ENCODE assay signal across 26 cellular contexts in the genomic region with DNA sequence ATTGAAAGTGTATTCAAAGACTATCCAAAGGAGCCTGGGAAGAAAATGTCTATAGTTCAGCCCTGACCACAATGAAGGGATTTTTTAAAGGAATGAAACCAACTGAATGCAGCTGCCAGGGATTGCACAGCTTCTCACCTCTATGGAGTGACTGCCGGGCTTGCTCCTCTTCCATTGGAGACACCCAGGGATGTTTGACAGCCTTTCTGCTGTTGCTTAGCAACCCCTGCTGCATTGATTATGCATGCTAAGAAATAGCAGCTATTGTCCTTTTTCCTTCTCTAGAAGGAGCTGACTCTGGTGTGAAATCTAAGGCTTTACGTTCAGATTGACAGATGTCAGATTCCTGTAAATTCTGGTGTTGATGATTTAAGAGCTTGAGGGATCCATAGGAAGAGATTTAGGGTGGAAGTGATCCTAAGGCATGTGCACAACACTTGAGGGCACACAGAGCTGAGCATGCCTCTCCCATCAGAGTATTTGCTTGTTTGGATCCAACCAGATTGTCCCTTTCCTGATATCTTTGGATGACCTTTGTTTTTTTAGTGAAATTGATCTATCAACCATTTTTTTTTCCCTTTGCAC.
DNase-seq lines count a peak whose midpoint lies in the region; ATAC-seq and TF ChIP-seq lines count a peak whose summit lies in the region.
"Had no signal": no experiment of that assay in that cellular context is flagged by ENCODE, and none has a peak within 500 bp of the region (broad histone marks: within the 10 kb centered on the region; RNA-seq: fewer than 3 reads in every experiment).

No MANE protein-coding gene starts in this region.

- POLR2A ChIA-PET in WTC11 (lab: Charles Lee): no interaction called here

- H3K4me1 ChIP-seq in GM23338 (ENCODE audit: insufficient read depth): peaks cover 9% of the 10 kb centered on the region
- H3K4me1 ChIP-seq in BE2C: no peaks in the 10 kb centered on the region
- H3K4me1 ChIP-seq: sigmoid colon, vagina had no signal

- CTCF ChIA-PET in WTC11 (lab: Charles Lee): interaction anchor here (1.1 to 1.8 kb wide), 4 partner anchors 16 to 322 kb away, joined by 3 to 6 read pairs (median 4); no protein-coding TSS in a partner anchor

- H3K4me1 Mint-ChIP-seq in GM23338 (peaks cover 13% of the 10 kb centered on the region), WTC11 (peaks cover 22% of the 10 kb centered on the region), glutamatergic neuron (ENCODE audit: low read depth, unreplicated experiment) (peaks cover 4% of the 10 kb centered on the region), nephron (peaks cover 21% of the 10 kb centered on the region)
- H3K4me1 Mint-ChIP-seq: activated B cell treated with CpG ODN at 0.5 μM for 24 hours; central memory CD8-positive, alpha-beta T cell had no signal

- H3K27me3 Mint-ChIP-seq in GM23338 (ENCODE audit: insufficient read depth, low read depth, poor library complexity) (peaks cover 3% of the 10 kb centered on the region), WTC11 (ENCODE audit: low read depth) (no peaks in the 10 kb centered on the region), glutamatergic neuron (ENCODE audit: unreplicated experiment) (peaks cover 2% of the 10 kb centered on the region), nephron (ENCODE audit: low read depth) (peaks cover 3% of the 10 kb centered on the region)
- H3K27me3 Mint-ChIP-seq: activated B cell treated with CpG ODN at 0.5 μM for 24 hours; central memory CD8-positive, alpha-beta T cell had no signal

- no peak overlapping the region for H2AFZ ChIP-seq in GM23338

- no peak overlapping the region for H3K27ac ChIP-seq in GM23338 (ENCODE audit: low read depth)
- H3K27ac ChIP-seq: C4-2B, neutrophil, sigmoid colon, vagina had no signal

- H3K36me3 ChIP-seq in GM23338 (ENCODE audit: insufficient read depth) (no peaks in the 10 kb centered on the region), BE2C (no peaks in the 10 kb centered on the region)
- H3K36me3 ChIP-seq: neutrophil, sigmoid colon, vagina had no signal

- peaks cover 12% of the 10 kb centered on the region; the same call in 1 of the 2 replicates for H3K9me2 ChIP-seq in GM23338 (ENCODE audit: insufficient read depth)

- TF ChIP-seq CTCF in GM23338 (conservative IDR thresholded peaks at IDR 0.05; ENCODE audit: low read depth in 2 of 2) (no peak), WTC11 (IDR thresholded peaks at IDR 0.05) (no peak), glutamatergic neuron (IDR thresholded peaks at IDR 0.05; ENCODE audit: partially characterized antibody, unreplicated experiment) (no peak), nephron (IDR thresholded peaks at IDR 0.05; ENCODE audit: unreplicated experiment in 3 of 3) (no peak), BE2C (IDR thresholded peaks at IDR 0.05; ENCODE audit: low read depth, low read length) (no peak)

- H3K4me3 ChIP-seq in GM23338: no peak overlapping the region
- no peak overlapping the region for H3K4me3 ChIP-seq in BE2C (ENCODE audit: low read depth, low read length)
- H3K4me3 ChIP-seq: K562, sigmoid colon, vagina had no signal

- no peaks in the 10 kb centered on the region for H3K79me2 ChIP-seq in GM23338 (replicated peaks; ENCODE audit: insufficient read depth)

- H3K9me3 Mint-ChIP-seq in GM23338 (no peaks in the 10 kb centered on the region), WTC11 (peaks cover 2% of the 10 kb centered on the region; the same call in 1 of the 2 replicates), glutamatergic neuron (ENCODE audit: unreplicated experiment) (peaks cover 1% of the 10 kb centered on the region), nephron (no peaks in the 10 kb centered on the region)
- H3K9me3 Mint-ChIP-seq: activated B cell treated with CpG ODN at 0.5 μM for 24 hours; activated T-helper 1 cell treated with anti-CD3 and anti-CD28 coated beads, Interleukin-12 subunit alpha, Interleukin-12 subunit beta, Interleukin-2, Interleukin-4 antibody, amounts not matched to agents 30 ng/mL and 10 ng/mL and 1 ng/mL, durations not matched to agents 14 hours and 24 hours and 36 hours; central memory CD8-positive, alpha-beta T cell had no signal

- H3K36me3 Mint-ChIP-seq in GM23338 (ENCODE audit: low read depth) (no peaks in the 10 kb centered on the region), WTC11 (no peaks in the 10 kb centered on the region), glutamatergic neuron (ENCODE audit: unreplicated experiment) (no peaks in the 10 kb centered on the region), nephron (ENCODE audit: low read depth) (no peaks in the 10 kb centered on the region)

- no peaks in the 10 kb centered on the region for H3K27me3 ChIP-seq in GM23338 (ENCODE audit: insufficient read depth)
- H3K27me3 ChIP-seq in BE2C: no peaks in the 10 kb centered on the region
- H3K27me3 ChIP-seq: neutrophil, sigmoid colon, vagina had no signal

- peak; percentile 96 for ATAC-seq in GM23338
- peak; percentile 79 for ATAC-seq in WTC11
- no peak for ATAC-seq in GM21717 (IDR thresholded peaks at IDR 0.05; ENCODE audit: unreplicated experiment)
- ATAC-seq: K562, left ventricle myocardium superior, PC-3 had no signal

- no peak overlapping the region for H3K4me3 Mint-ChIP-seq in GM23338
- H3K4me3 Mint-ChIP-seq in WTC11: no peak overlapping the region
- no peak overlapping the region for H3K4me3 Mint-ChIP-seq in glutamatergic neuron (ENCODE audit: unreplicated experiment)
- no peak overlapping the region for H3K4me3 Mint-ChIP-seq in nephron
- H3K4me3 Mint-ChIP-seq: activated B cell treated with CpG ODN at 0.5 μM for 24 hours; activated T-helper 1 cell treated with anti-CD3 and anti-CD28 coated beads, Interleukin-12 subunit alpha, Interleukin-12 subunit beta, Interleukin-2, Interleukin-4 antibody, amounts not matched to agents 30 ng/mL and 10 ng/mL and 1 ng/mL, durations not matched to agents 14 hours and 24 hours and 36 hours; central memory CD8-positive, alpha-beta T cell had no signal

- no peak overlapping the region for H3K4me2 ChIP-seq in GM23338

- no peaks in the 10 kb centered on the region for H3K9me3 ChIP-seq in BE2C
- H3K9me3 ChIP-seq: neutrophil, sigmoid colon, vagina had no signal

- H3F3A ChIP-seq in GM23338 (replicated peaks; ENCODE audit: low read depth): no peaks in the 10 kb centered on the region

- H3K27ac Mint-ChIP-seq in GM23338: no peak overlapping the region
- no peak overlapping the region for H3K27ac Mint-ChIP-seq in WTC11
- peak overlapping the region; percentile 75 for H3K27ac Mint-ChIP-seq in glutamatergic neuron (ENCODE audit: unreplicated experiment)
- peak overlapping the region in 2 of 3 experiments; percentile 1 to 33 for H3K27ac Mint-ChIP-seq in nephron
- H3K27ac Mint-ChIP-seq: activated B cell treated with CpG ODN at 0.5 μM for 24 hours; activated T-helper 1 cell treated with anti-CD3 and anti-CD28 coated beads, Interleukin-12 subunit alpha, Interleukin-12 subunit beta, Interleukin-2, Interleukin-4 antibody, amounts not matched to agents 30 ng/mL and 10 ng/mL and 1 ng/mL, durations not matched to agents 14 hours and 24 hours and 36 hours; progenitor cell of endocrine pancreas had no signal

- H4K20me1 ChIP-seq in GM23338 (replicated peaks; ENCODE audit: insufficient read depth): no peaks in the 10 kb centered on the region

- peak; percentile 84 for DNase-seq in GM23338 (ENCODE audit: low spot score)
- peak; percentile 53 for DNase-seq in WTC11 (ENCODE audit: low spot score)
- peak; percentile 36 for DNase-seq in glutamatergic neuron
- DNase-seq in effector CD4-positive, alpha-beta T cell: no peak
- no peak for DNase-seq in BE2C
- no peak for DNase-seq in NAMALWA (ENCODE audit: low spot score)
- DNase-seq: activated B cell treated with CpG ODN at 0.5 μM for 24 hours; activated naive CD4-positive, alpha-beta T cell treated with anti-CD3 and anti-CD28 coated beads, Interleukin-2, amount 50 U/mL, for 16 hours; aorta; left ventricle myocardium superior; MM.1S; NCI-H1694; PC-3; SHP77; sigmoid colon; stimulated activated naive CD4-positive, alpha-beta T cell treated with Interleukin-2 at 50 U/mL for 16 hours; T-helper 9 cell had no signal

TF ChIP-seq in GM23338, 12 proteins besides CTCF, POLR2A, EP300 and RAD21 (continues in another document):
- no peak for TF ChIP-seq EZH2 (IDR thresholded peaks at IDR 0.05; ENCODE audit: low read depth, unreplicated experiment)

TF ChIP-seq in WTC11, 78 proteins besides CTCF, POLR2A, EP300 and RAD21 (continues in another document):
- TF ChIP-seq GRHL2 (CRISPR knock-in tag; IDR thresholded peaks at IDR 0.05; ENCODE audit: insufficient replicate concordance, severe bottlenecking) (no peak), FOXK1 (CRISPR knock-in tag; IDR thresholded peaks at IDR 0.05) (no peak), FOXP1 (CRISPR knock-in tag; IDR thresholded peaks at IDR 0.05; ENCODE audit: borderline replicate concordance) (no peak), TP53 (CRISPR knock-in tag; IDR thresholded peaks at IDR 0.05) (no peak), SOX15 (CRISPR knock-in tag; IDR thresholded peaks at IDR 0.05) (no peak), NR3C1 (CRISPR knock-in tag; conservative IDR thresholded peaks at IDR 0.05; ENCODE audit: low read depth) (no peak), E2F1 (CRISPR knock-in tag; IDR thresholded peaks at IDR 0.05) (no peak), ZNF317 (CRISPR knock-in tag; IDR thresholded peaks at IDR 0.05; ENCODE audit: borderline replicate concordance, low read depth) (no peak), ZNF671 (CRISPR knock-in tag; IDR thresholded peaks at IDR 0.05) (no peak)
- TF ChIP-seq, protein P1, sequence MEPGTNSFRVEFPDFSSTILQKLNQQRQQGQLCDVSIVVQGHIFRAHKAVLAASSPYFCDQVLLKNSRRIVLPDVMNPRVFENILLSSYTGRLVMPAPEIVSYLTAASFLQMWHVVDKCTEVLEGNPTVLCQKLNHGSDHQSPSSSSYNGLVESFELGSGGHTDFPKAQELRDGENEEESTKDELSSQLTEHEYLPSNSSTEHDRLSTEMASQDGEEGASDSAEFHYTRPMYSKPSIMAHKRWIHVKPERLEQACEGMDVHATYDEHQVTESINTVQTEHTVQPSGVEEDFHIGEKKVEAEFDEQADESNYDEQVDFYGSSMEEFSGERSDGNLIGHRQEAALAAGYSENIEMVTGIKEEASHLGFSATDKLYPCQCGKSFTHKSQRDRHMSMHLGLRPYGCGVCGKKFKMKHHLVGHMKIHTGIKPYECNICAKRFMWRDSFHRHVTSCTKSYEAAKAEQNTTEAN (CRISPR knock-in tag; IDR thresholded peaks at IDR 0.05): no peak

Comparison
In these comparisons a context has a peak if more than half of its experiments do, and no peak if none do; other contexts are left out.
1. DNase-seq: peak in GM23338 (single experiment), WTC11 (single experiment) and glutamatergic neuron (single experiment); none in effector CD4-positive, alpha-beta T cell (single experiment), BE2C (single experiment) and NAMALWA (single experiment).
2. H3K27ac Mint-ChIP-seq: peak in glutamatergic neuron (single experiment) and nephron (2 of 3); none in GM23338 (single experiment) and WTC11 (single experiment).